ENCODE assay signal across 9 cellular contexts in genomic region chr15:76340198-76340801, GRCh38. TPM values are rescaled to one million over a fixed set of nuclear protein-coding genes. Genes with fewer than 3 reads are reported as not detected.
DNase-seq lines count a peak whose midpoint lies in the region; ATAC-seq and TF ChIP-seq lines count a peak whose summit lies in the region.
"Had no signal": no experiment of that assay in that cellular context is flagged by ENCODE, and none has a peak within 500 bp of the region (broad histone marks: within the 10 kb centered on the region; RNA-seq: fewer than 3 reads in every experiment).

No MANE protein-coding gene starts in this region.

- no peak for ATAC-seq in HG02973 (IDR thresholded peaks at IDR 0.05; ENCODE audit: unreplicated experiment)

- H3K36me3 ChIP-seq in HAP-1 (replicated peaks) (peaks cover 58% of the 10 kb centered on the region), iPS-18a (ENCODE audit: control insufficient read depth, low read depth, low read length) (no peaks in the 10 kb centered on the region), stomach (no peaks in the 10 kb centered on the region)

- intact Hi-C loops in stomach (cut with DNase I; ENCODE audit: low total_unique reads), result no loop called here

- no peak for TF ChIP-seq EP300 in stomach (IDR thresholded peaks at IDR 0.05)

- TF ChIP-seq CTCF in AG04450 (IDR thresholded peaks at IDR 0.05; ENCODE audit: low read depth, low read length), result no peak
- TF ChIP-seq CTCF in stomach (IDR thresholded peaks at IDR 0.05), result no peak

- in situ Hi-C loops in HAP-1 (cut with MboI; ENCODE audit: low sequenced_read_pairs), result no loop called here

- H3K9ac ChIP-seq in iPS-18a (ENCODE audit: low read length), result no peak overlapping the region

- H3K4me1 ChIP-seq in HAP-1 (peaks cover 28% of the 10 kb centered on the region), iPS-18a (ENCODE audit: control insufficient read depth, low read depth, low read length) (peaks cover 28% of the 10 kb centered on the region), stomach (peaks cover 55 to 87% (median 72%) of the 10 kb centered on the region in 4 donors)

- DNase-seq in AG04450 (ENCODE audit: low read depth, low spot score) (no peak), HAP-1 (ENCODE audit: low spot score in 2 of 2) (no peak), stomach (no peak), HPDE6-E6E7 (ENCODE audit: extremely low spot score) (no peak), HCEC 1CT (no peak)
- DNase-seq in activated naive CD4-positive, alpha-beta T cell treated with anti-CD3 and anti-CD28 coated beads, Interleukin-2, amount 50 U/mL, for 16 hours, result peak; percentile 38

- peaks cover 27% of the 10 kb centered on the region for H3K9me3 ChIP-seq in AG04450 (ENCODE audit: control insufficient read depth, insufficient read depth, low read length)
- H3K9me3 ChIP-seq in HAP-1, result peaks cover 4% of the 10 kb centered on the region
- H3K9me3 ChIP-seq in iPS-18a (ENCODE audit: control insufficient read depth, low read depth, low read length), result peaks cover 4% of the 10 kb centered on the region
- peaks cover 0 to 8% (median 0%) of the 10 kb centered on the region in 4 donors for H3K9me3 ChIP-seq in stomach

- H3K27ac ChIP-seq in AG04450 (ENCODE audit: low read depth, low read length) (no peak overlapping the region), iPS-18a (ENCODE audit: low read length) (no peak overlapping the region), stomach (peak overlapping the region in 4 of 5 donors; percentile 50 to 74 (median 68))

- 4 to 13% (median 6%) methylated on average over 43 to 53 of the region's 53 CpGs for WGBS in stomach, 5 donors

- H3K27me3 ChIP-seq in AG04450 (ENCODE audit: control insufficient read depth, insufficient read depth, low read length) (peaks cover 67% of the 10 kb centered on the region), HAP-1 (ENCODE audit: low read depth) (no peaks in the 10 kb centered on the region), iPS-18a (ENCODE audit: control insufficient read depth, insufficient read depth, low read length) (peaks cover 100% of the 10 kb centered on the region), stomach (peaks cover 25 to 100% (median 94%) of the 10 kb centered on the region in 3 donors)

- POLR2A ChIA-PET in AG04450 (lab: Yijun Ruan, JAX), result interaction anchor here (0.6 kb wide), 2 partner anchors 358 to 507 kb away, joined by 7 to 11 read pairs; no protein-coding TSS in a partner anchor

- CTCF ChIA-PET in AG04450 (lab: Charles Lee), result no interaction called here

- no peak for TF ChIP-seq POLR2A in stomach (IDR thresholded peaks at IDR 0.05)

- peak overlapping the region; percentile 2; the same call in 1 of the 2 replicates for H3K4me3 ChIP-seq in AG04450 (ENCODE audit: low read depth, low read length)
- peak overlapping the region; percentile 54 for H3K4me3 ChIP-seq in HAP-1
- peak overlapping the region; percentile 33 for H3K4me3 ChIP-seq in iPS-18a (ENCODE audit: low read length)
- peak overlapping the region; percentile 42 to 63 (median 48) for H3K4me3 ChIP-seq in stomach

RNA-seq across cellular contexts. Expression of gene ISL2, which starts 3.7 kb away (rescaled TPM):
- polyA plus RNA-seq in AG04450 (2011; rRNA removed) (0.82 and 0.83 TPM in 2 replicates), stomach (1 to 10 TPM in 2 of 3 donors, under 1 TPM in 1; 0.58 to 2.3 (median 2.1) TPM)
- polyA minus RNA-seq in AG04450 (2011; rRNA and poly(A)+ RNA removed), result 1.2 and 1.3 TPM in 2 replicates
- 1 to 10 TPM in 3 of 5 donors, not detected in 2; 1.3 to 4.0 (median 2.3) TPM for total RNA-seq in stomach
- total RNA-seq: activated naive CD4-positive, alpha-beta T cell treated with anti-CD3 and anti-CD28 coated beads, Interleukin-2, amount 50 U/mL, for 72 hours had no signal

RNA-seq across cellular contexts. Expression of gene ETFA, which starts 29.0 kb away (rescaled TPM):
- polyA plus RNA-seq in AG04450 (2011; rRNA removed), result 152 and 208 TPM in 2 replicates
- polyA minus RNA-seq in AG04450 (2011; rRNA and poly(A)+ RNA removed), result 88.5 and 127 TPM in 2 replicates
- total RNA-seq in stomach, result 100 to 1,000 TPM in 3 of 5 donors, 10 to 100 TPM in 2; 68.2 to 304 (median 118) TPM
- polyA plus RNA-seq in stomach, result 100 to 1,000 TPM in 2 of 3 donors, 10 to 100 TPM in 1; 79.6 to 157 (median 100) TPM

Comparison
In these comparisons a context has a peak if more than half of its experiments do, and no peak if none do; other contexts are left out.
1. H3K27ac ChIP-seq: peak in stomach (4 of 5); none in AG04450 (single experiment) and iPS-18a (single experiment).
2. H3K4me3 ChIP-seq: peak in every context shown above with its lines; median percentile 54 in HAP-1; 48 in stomach; 33 in iPS-18a; 2 in AG04450.